In genomic region chr14:101604228-101604934, GRCh38 we compare ENCODE assay signal across 16 cellular contexts. TPM values are rescaled to one million over a fixed set of nuclear protein-coding genes. Genes with fewer than 3 reads are reported as not detected.
"Had no signal": no experiment of that assay in that cellular context is flagged by ENCODE, and none has a peak within 500 bp of the region (broad histone marks: within the 10 kb centered on the region; RNA-seq: fewer than 3 reads in every experiment).

No MANE protein-coding gene starts in this region.

- DNase-seq: activated B cell treated with CpG ODN at 0.5 μM for 24 hours; activated CD4-positive, alpha-beta T cell treated with anti-CD3 and anti-CD28 coated beads, Interleukin-2, amount 10 ng/mL, durations not matched to agents 7 days and 5 days; activated T-cell treated with anti-CD3 and anti-CD28 coated beads, Interleukin-2, amount 50 U/mL, for 4 hours; amygdala; body of pancreas; central memory CD4-positive, alpha-beta T cell; effector memory CD8-positive, alpha-beta T cell; gastrocnemius medialis; naive B cell; retina; stimulated activated CD4-positive, alpha-beta T cell treated with anti-CD3 and anti-CD28 coated beads, Interleukin-2, amount 100 ng/mL, for 48 hours; stimulated activated naive CD4-positive, alpha-beta T cell treated with Interleukin-2 at 50 U/mL for 16 hours; trophoblast cell had no signal

- H3K27ac ChIP-seq: body of pancreas, gastrocnemius medialis had no signal

- ATAC-seq: activated T-cell treated with anti-CD3 and anti-CD28 coated beads, Interleukin-2, amount 50 U/mL, for 4 hours; body of pancreas; effector memory CD8-positive, alpha-beta T cell; gastrocnemius medialis; left colon had no signal

- H3K9me3 ChIP-seq: body of pancreas, gastrocnemius medialis had no signal

- H3K27me3 ChIP-seq: body of pancreas had no signal

- H3K4me3 ChIP-seq: body of pancreas, gastrocnemius medialis had no signal

- H3K4me1 ChIP-seq: body of pancreas, gastrocnemius medialis had no signal

- H3K36me3 ChIP-seq: gastrocnemius medialis had no signal

RNA-seq across cellular contexts. Expression of gene DIO3, which starts 43.1 kb away (rescaled TPM):
- total RNA-seq: activated B cell treated with CpG ODN at 0.5 μM for 24 hours; activated CD4-positive, alpha-beta T cell treated with anti-CD3 and anti-CD28 coated beads, Interleukin-2, amount 10 ng/mL, durations not matched to agents 7 days and 5 days; activated T-cell treated with anti-CD3 and anti-CD28 coated beads, Interleukin-2, amount 50 U/mL, for 4 hours; mononuclear cell; SK-MEL-5 had no signal
